Comparison of ENCODE assay signal across 8 cellular contexts in the genomic region with DNA sequence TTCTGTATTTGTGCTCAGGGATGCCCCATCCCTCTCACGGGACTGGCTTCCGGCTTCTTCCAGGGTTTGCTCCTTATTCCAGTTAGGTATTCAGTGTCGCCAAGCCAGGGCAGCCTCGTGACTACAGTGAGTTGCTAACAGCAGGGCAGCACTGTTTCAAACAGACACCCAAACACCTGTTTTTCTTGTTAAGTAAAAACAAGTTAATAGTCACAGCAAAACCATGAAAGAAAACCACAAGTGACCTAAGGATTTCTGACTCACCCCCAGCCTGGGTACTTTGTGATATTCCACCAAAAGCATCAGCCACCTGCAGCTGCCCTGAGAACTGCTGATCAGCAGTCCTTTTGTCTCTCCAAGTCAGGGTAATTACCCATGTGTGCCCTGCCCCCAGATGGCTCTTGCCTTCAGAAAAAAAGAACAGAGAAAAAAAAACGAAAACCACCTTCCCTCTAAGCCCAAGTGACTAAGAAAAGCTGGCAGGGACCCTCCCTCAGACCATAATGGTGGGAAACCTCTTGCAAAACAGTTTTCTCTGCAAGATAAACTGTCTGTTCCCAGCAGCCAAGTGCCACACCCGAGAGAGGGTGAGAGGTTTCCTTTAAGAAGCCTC.
DNase-seq lines count a peak whose midpoint lies in the region; ATAC-seq, FAIRE-seq and TF ChIP-seq lines count a peak whose summit lies in the region.

No MANE protein-coding gene starts in this region.

- H3K4me3 ChIP-seq in DND-41 (ENCODE audit: low read depth in 1 of 2, low read length in 2 of 2): peak overlapping the region in 1 of 2 experiments; percentile 15; a peak in 1 of 4 replicates

- no peaks in the 10 kb centered on the region for H3K27me3 ChIP-seq in DND-41 (ENCODE audit: insufficient read depth, low read length, poor library complexity)

- H3K36me3 Mint-ChIP-seq in memory B cell: no peaks in the 10 kb centered on the region

- H3K27ac ChIP-seq in DND-41 (ENCODE audit: low read length): peak overlapping the region; percentile 100

- H3K27me3 Mint-ChIP-seq in memory B cell: peaks cover 3% of the 10 kb centered on the region

- no peaks in the 10 kb centered on the region for H3K9me3 Mint-ChIP-seq in memory B cell

- H3K27ac Mint-ChIP-seq in memory B cell: no peak overlapping the region

- H3K4me3 Mint-ChIP-seq in memory B cell: no peak overlapping the region

- no peak overlapping the region for H2AFZ ChIP-seq in DND-41 (ENCODE audit: low read depth, low read length)

- TF ChIP-seq CTCF in DND-41 (IDR thresholded peaks at IDR 0.05; ENCODE audit: borderline replicate concordance, extremely low read depth, low read length, poor library complexity, severe bottlenecking): peak; percentile 36

- DNase-seq in DND-41 (peak; percentile 96), RCC 7860 (ENCODE audit: low spot score) (peak; percentile 98), astrocyte of the hippocampus (ENCODE audit: low read depth, low spot score) (peak; percentile 92), memory B cell (ENCODE audit: low spot score in 2 of 2) (no peak), nucleus accumbens (lab: John Stamatoyannopoulos, UW) (no peak), amygdala (lab: John Stamatoyannopoulos, UW) (no peak)

- no peaks in the 10 kb centered on the region for H4K20me1 ChIP-seq in DND-41 (ENCODE audit: insufficient read depth, low read length)

- peak; percentile 81 for ATAC-seq in DND-41 (ENCODE audit: insufficient read depth, low read depth)
- ATAC-seq in GM21423 (IDR thresholded peaks at IDR 0.05; ENCODE audit: unreplicated experiment): peak; percentile 84
- peak; percentile 72 for ATAC-seq in HG03575 (IDR thresholded peaks at IDR 0.05; ENCODE audit: extremely low read depth, insufficient number of reproducible peaks, low FRiP score, unreplicated experiment)
- ATAC-seq in memory B cell (ENCODE audit: low read depth): peak; percentile 48

- H3K9ac ChIP-seq in DND-41 (ENCODE audit: low read depth, low read length): peak overlapping the region; percentile 68

- H3K36me3 ChIP-seq in DND-41 (ENCODE audit: insufficient read depth, low read length): no peaks in the 10 kb centered on the region

- H3K4me1 Mint-ChIP-seq in memory B cell: peaks cover 6% of the 10 kb centered on the region

- no peaks in the 10 kb centered on the region for H3K9me3 ChIP-seq in DND-41 (ENCODE audit: insufficient read depth, low read length, severe bottlenecking)

- H3K4me2 ChIP-seq in DND-41 (ENCODE audit: insufficient read depth, low read length): peak overlapping the region; percentile 49

- H3K79me2 ChIP-seq in DND-41 (ENCODE audit: insufficient read depth, low read length): peaks cover 13% of the 10 kb centered on the region

- peaks cover 98% of the 10 kb centered on the region for H3K4me1 ChIP-seq in DND-41 (ENCODE audit: insufficient read depth, low read length)

- peak; percentile 98 for FAIRE-seq in RCC 7860 (lab: Jason Lieb, UNC)

Comparison
In these comparisons a context has a peak if more than half of its experiments do, and no peak if none do; other contexts are left out.
1. DNase-seq: peak in DND-41 (single experiment), RCC 7860 (single experiment) and astrocyte of the hippocampus (single experiment); none in memory B cell (0 of 2), nucleus accumbens (0 of 56) and amygdala (0 of 56).
2. Peak in every context shown above with its lines, with median percentiles within 50 percentile points of each other: ATAC-seq.